ENCODE assay signal across 11 cellular contexts in genomic region chr4:87974856-87975462, GRCh38. TPM values are rescaled to one million over a fixed set of nuclear protein-coding genes. Genes with fewer than 3 reads are reported as not detected.
DNase-seq lines count a peak whose midpoint lies in the region; ATAC-seq and TF ChIP-seq lines count a peak whose summit lies in the region.
"Had no signal": no experiment of that assay in that cellular context is flagged by ENCODE, and none has a peak within 500 bp of the region (broad histone marks: within the 10 kb centered on the region; RNA-seq: fewer than 3 reads in every experiment).

No MANE protein-coding gene starts in this region.

- TF ChIP-seq POLR2A in breast epithelium (IDR thresholded peaks at IDR 0.05), result no peak

- no peak overlapping the region for H3K4me3 Mint-ChIP-seq in MCF 10A (ENCODE audit: unreplicated experiment)

- in situ Hi-C loops in GM13977 (cut with MboI; ENCODE audit: low pct_unique_long_range_greater_than_20kb, low sequenced_read_pairs, unreplicated experiment), result no loop called here

- H3K27me3 Mint-ChIP-seq in MCF 10A (ENCODE audit: insufficient read depth, unreplicated experiment), result no peaks in the 10 kb centered on the region

- no TSS peak for BruUV-seq in MCF 10A (replicated peaks; lab: Mats Ljungman, UMichigan)

- H3K4me1 Mint-ChIP-seq in MCF 10A (ENCODE audit: insufficient read depth, unreplicated experiment), result peaks cover 11% of the 10 kb centered on the region

- H3K9ac ChIP-seq in colonic mucosa (ENCODE audit: low read depth in 2 of 2, low read length in 2 of 2), result no peak overlapping the region

- POLR2A ChIA-PET in MCF 10A (lab: Yijun Ruan, JAX), result interaction anchor here (2.6 to 3.8 kb wide), 2 partner anchors 11 to 125 kb away, joined by 11 to 16 read pairs; no protein-coding TSS in a partner anchor

- peak; percentile 41 for DNase-seq in MCF 10A (ENCODE audit: unreplicated experiment)
- DNase-seq in breast epithelium (ENCODE audit: low spot score in 2 of 2), result no peak
- DNase-seq in caudate nucleus (lab: John Stamatoyannopoulos, UW), result no peak
- DNase-seq in upper lobe of right lung, result no peak
- DNase-seq in lower lobe of right lung, result no peak
- DNase-seq in GM13977 (ENCODE audit: low spot score), result no peak
- no peak for DNase-seq in colonic mucosa

- H3K36me3 ChIP-seq in breast epithelium (no peaks in the 10 kb centered on the region), upper lobe of right lung (no peaks in the 10 kb centered on the region), lower lobe of right lung (no peaks in the 10 kb centered on the region), colonic mucosa (no peaks in the 10 kb centered on the region)
- H3K36me3 ChIP-seq: prostate gland, upper lobe of left lung had no signal

- H3K27me3 ChIP-seq in breast epithelium, result no peaks in the 10 kb centered on the region
- H3K27me3 ChIP-seq in upper lobe of right lung, result peaks cover 6% of the 10 kb centered on the region
- H3K27me3 ChIP-seq in lower lobe of right lung (ENCODE audit: low read depth), result peaks cover 13% of the 10 kb centered on the region
- no peaks in the 10 kb centered on the region for H3K27me3 ChIP-seq in colonic mucosa
- H3K27me3 ChIP-seq: upper lobe of left lung had no signal

- H3K4me3 ChIP-seq in breast epithelium, result peak overlapping the region in 1 of 3 donors; percentile 7
- no peak overlapping the region for H3K4me3 ChIP-seq in upper lobe of right lung
- no peak overlapping the region for H3K4me3 ChIP-seq in lower lobe of right lung
- no peak overlapping the region for H3K4me3 ChIP-seq in colonic mucosa
- H3K4me3 ChIP-seq: prostate gland, upper lobe of left lung had no signal

- H3K27ac Mint-ChIP-seq in MCF 10A (ENCODE audit: low read depth, unreplicated experiment), result no peak overlapping the region

- no peaks in the 10 kb centered on the region for H3K9me3 Mint-ChIP-seq in MCF 10A (ENCODE audit: unreplicated experiment)

- peak; percentile 26 for ATAC-seq in HG03432 (IDR thresholded peaks at IDR 0.05; ENCODE audit: unreplicated experiment)
- ATAC-seq in upper lobe of right lung, result peak; percentile 35
- ATAC-seq in lower lobe of right lung, result no peak

- H3K4me1 ChIP-seq in breast epithelium (no peaks in the 10 kb centered on the region), upper lobe of right lung (peaks cover 4% of the 10 kb centered on the region), lower lobe of right lung (peaks cover 7% of the 10 kb centered on the region), colonic mucosa (no peaks in the 10 kb centered on the region)
- H3K4me1 ChIP-seq: prostate gland had no signal

- CTCF ChIA-PET in MCF 10A (lab: Yijun Ruan, JAX), result interaction anchor here (0.6 to 6.3 kb wide), 14 partner anchors 9 to 295 kb away, joined by 3 to 75 read pairs (median 6); no protein-coding TSS in a partner anchor

- H3K36me3 Mint-ChIP-seq in MCF 10A (ENCODE audit: insufficient read depth, unreplicated experiment), result no peaks in the 10 kb centered on the region

- intact Hi-C loops in MCF 10A (cut with micrococcal nuclease), result loop anchor here (5.0 kb wide), 3 partner anchors 237 to 433 kb away; no protein-coding TSS in a partner anchor
- intact Hi-C loops in breast epithelium (cut with DNase I; ENCODE audit: low total_unique reads), result loop anchor here (5.0 kb wide), 1 partner anchor 123 kb away; no protein-coding TSS in a partner anchor
- intact Hi-C loops in upper lobe of right lung (cut with DNase I), result loop anchor here (10.0 kb wide), 1 partner anchor 120 kb away; no protein-coding TSS in a partner anchor
- intact Hi-C loops in lower lobe of right lung (cut with DNase I), result loop anchor here (10.0 kb wide), 1 partner anchor 120 kb away; no protein-coding TSS in a partner anchor
- intact Hi-C loops in colonic mucosa (cut with DNase I), result no loop called here

- no peaks in the 10 kb centered on the region for H3K9me3 ChIP-seq in breast epithelium
- no peaks in the 10 kb centered on the region for H3K9me3 ChIP-seq in upper lobe of right lung
- no peaks in the 10 kb centered on the region for H3K9me3 ChIP-seq in lower lobe of right lung
- no peaks in the 10 kb centered on the region for H3K9me3 ChIP-seq in colonic mucosa
- H3K9me3 ChIP-seq: prostate gland, upper lobe of left lung had no signal

- H3K27ac ChIP-seq in breast epithelium (peak overlapping the region in 1 of 2 donors; percentile 8), caudate nucleus (ENCODE audit: low read depth, low read length) (peak overlapping the region; percentile 32), upper lobe of right lung (no peak overlapping the region), lower lobe of right lung (no peak overlapping the region), colonic mucosa (no peak overlapping the region)
- H3K27ac ChIP-seq: prostate gland, upper lobe of left lung had no signal

- TF ChIP-seq CTCF in MCF 10A (IDR thresholded peaks at IDR 0.05; ENCODE audit: unreplicated experiment), result no peak
- no peak for TF ChIP-seq CTCF in breast epithelium (IDR thresholded peaks at IDR 0.05)
- no peak for TF ChIP-seq CTCF in upper lobe of right lung (IDR thresholded peaks at IDR 0.05)
- TF ChIP-seq CTCF in lower lobe of right lung (IDR thresholded peaks at IDR 0.05), result no peak
- no peak for TF ChIP-seq CTCF in GM13977 (IDR thresholded peaks at IDR 0.05; ENCODE audit: extremely low read depth, insufficient read depth, missing control alignments)
- TF ChIP-seq CTCF in colonic mucosa (IDR thresholded peaks at IDR 0.05), result no peak

RNA-seq across cellular contexts. Expression of gene SPP1, which starts 0.6 kb away (rescaled TPM):
- not detected in 2 replicates for total RNA-seq in MCF 10A (2022)
- 100 to 1,000 TPM in 1 of 3 donors, 10 to 100 TPM in 2; 25.0 to 508 (median 32.8) TPM for total RNA-seq in breast epithelium
- total RNA-seq in upper lobe of right lung, result 45.4 TPM
- total RNA-seq in lower lobe of right lung, result 8.0 TPM
- total RNA-seq in colonic mucosa, result 10 to 100 TPM in 1 of 2 donors, 1 to 10 TPM in 1; 3.9 to 11.6 TPM
- total RNA-seq: activated CD8-positive, alpha-beta memory T cell treated with anti-CD3 and anti-CD28 coated beads for 36 hours had no signal

RNA-seq across cellular contexts. Expression of gene PKD2, which starts 32.5 kb away (rescaled TPM):
- 29.5 and 36.6 TPM in 2 replicates for total RNA-seq in MCF 10A (2022)
- 10 to 100 TPM; 60.0 to 66.2 (median 61.3) TPM for total RNA-seq in breast epithelium
- total RNA-seq in upper lobe of right lung, result 37.8 TPM
- total RNA-seq in lower lobe of right lung, result 21.4 TPM
- total RNA-seq in colonic mucosa, result 1 to 10 TPM; 5.9 to 9.2 TPM

Comparison
In these comparisons a context has a peak if more than half of its experiments do, and no peak if none do; other contexts are left out.
1. ATAC-seq: peak in HG03432 (single experiment) and upper lobe of right lung (single experiment); none in lower lobe of right lung (0 of 2).